9 cellular contexts compared by ENCODE assay signal in the genomic region with DNA sequence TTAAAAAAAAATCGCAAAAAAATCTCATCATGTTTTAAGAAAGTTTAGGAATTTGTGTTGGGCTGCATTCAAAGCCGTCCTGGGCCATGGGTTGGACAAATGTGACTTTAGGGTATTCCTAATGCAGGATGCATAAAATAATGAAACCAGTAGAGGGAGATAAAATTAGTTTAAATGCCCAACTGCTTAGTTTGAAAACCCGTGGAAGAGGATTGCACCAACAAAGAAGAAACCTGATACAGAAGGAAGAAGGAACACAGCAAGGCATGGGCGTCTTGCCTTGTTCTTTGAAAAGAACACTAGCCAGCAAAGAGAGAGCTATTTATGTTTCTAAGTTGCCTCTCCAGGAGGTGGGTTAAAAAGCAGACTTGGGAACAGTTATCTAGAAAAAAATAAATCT. TPM values are rescaled to one million over a fixed set of nuclear protein-coding genes. Genes with fewer than 3 reads are reported as not detected.
DNase-seq lines count a peak whose midpoint lies in the region; TF ChIP-seq lines count a peak whose summit lies in the region.
"Had no signal": no experiment of that assay in that cellular context is flagged by ENCODE, and none has a peak within 500 bp of the region (broad histone marks: within the 10 kb centered on the region; RNA-seq: fewer than 3 reads in every experiment).

No MANE protein-coding gene starts in this region.

- H3K27me3 ChIP-seq in osteoblast (ENCODE audit: insufficient read depth, low read length), result no peaks in the 10 kb centered on the region

- TF ChIP-seq CTCF in cardiac fibroblast (IDR thresholded peaks at IDR 0.05; ENCODE audit: low read depth, low read length) (no peak), osteoblast (IDR thresholded peaks at IDR 0.05; ENCODE audit: extremely low read depth, low read depth, low read length) (peak; percentile 38)

- peaks cover 4% of the 10 kb centered on the region for H3K4me1 ChIP-seq in osteoblast (ENCODE audit: insufficient read depth, low read length)

- H4K20me1 ChIP-seq in osteoblast (ENCODE audit: insufficient read depth, low read length), result no peaks in the 10 kb centered on the region

- H3K36me3 ChIP-seq in osteoblast (ENCODE audit: insufficient read depth, low read length), result no peaks in the 10 kb centered on the region

- H3K4me2 ChIP-seq in osteoblast (ENCODE audit: insufficient read depth, low read length), result peak overlapping the region; percentile 17

- no peaks in the 10 kb centered on the region for H3K79me2 ChIP-seq in osteoblast (ENCODE audit: insufficient read depth, low read length)

- H2AFZ ChIP-seq in osteoblast (ENCODE audit: low read length), result no peak overlapping the region

- H3K27ac ChIP-seq in osteoblast (ENCODE audit: low read depth, low read length), result no peak overlapping the region

- no peaks in the 10 kb centered on the region for H3K9me3 ChIP-seq in osteoblast (ENCODE audit: low read depth, low read length)

- peak; percentile 3 for DNase-seq in GM04503 (ENCODE audit: low read depth)
- DNase-seq in NAMALWA (ENCODE audit: low spot score), result peak; percentile 23
- peak; percentile 52 to 71 for DNase-seq in cardiac fibroblast (ENCODE audit: low read depth in 2 of 2)
- peak; percentile 42 for DNase-seq in osteoblast (ENCODE audit: insufficient read length, low spot score, missing footprints)
- no peak for DNase-seq in COLO668 (lab: John Stamatoyannopoulos, UW; ENCODE audit: unreplicated experiment)
- no peak for DNase-seq in activated naive CD4-positive, alpha-beta T cell treated with Interleukin-2 at 50 U/mL for 16 hours
- no peak for DNase-seq in NCI-H345 treated with DMSO at 0.1 percent for 48 hours (lab: John Stamatoyannopoulos, UW; ENCODE audit: unreplicated experiment)
- DNase-seq: activated CD8-positive, alpha-beta T cell treated with anti-CD3 and anti-CD28 coated beads for 36 hours; NCI-H1417 treated with DMSO at 0.1 percent for 48 hours had no signal

- H3K4me3 ChIP-seq in cardiac fibroblast (replicated peaks in 1 of 2; ENCODE audit: low read depth in 2 of 2, low read length in 2 of 2) (no peak overlapping the region), osteoblast (ENCODE audit: insufficient read depth, low read length) (no peak overlapping the region)

RNA-seq across cellular contexts. Expression of a gene that starts 37.9 kb away (rescaled TPM):
- 9.1 and 11.2 TPM in 2 replicates for total RNA-seq in osteoblast

RNA-seq across cellular contexts. Expression of a gene that starts 38.1 kb away (rescaled TPM):
- total RNA-seq in osteoblast, result 26.8 and 30.1 TPM in 2 replicates

Comparison
In these comparisons a context has a peak if more than half of its experiments do, and no peak if none do; other contexts are left out.
1. DNase-seq: peak in GM04503 (single experiment), NAMALWA (single experiment), cardiac fibroblast (2 of 2) and osteoblast (single experiment); none in COLO668 (single experiment), activated naive CD4-positive, alpha-beta T cell treated with Interleukin-2 at 50 U/mL for 16 hours (single experiment) and NCI-H345 treated with DMSO at 0.1 percent for 48 hours (single experiment).